Comparison of ENCODE assay signal across 8 cellular contexts in the genomic region with DNA sequence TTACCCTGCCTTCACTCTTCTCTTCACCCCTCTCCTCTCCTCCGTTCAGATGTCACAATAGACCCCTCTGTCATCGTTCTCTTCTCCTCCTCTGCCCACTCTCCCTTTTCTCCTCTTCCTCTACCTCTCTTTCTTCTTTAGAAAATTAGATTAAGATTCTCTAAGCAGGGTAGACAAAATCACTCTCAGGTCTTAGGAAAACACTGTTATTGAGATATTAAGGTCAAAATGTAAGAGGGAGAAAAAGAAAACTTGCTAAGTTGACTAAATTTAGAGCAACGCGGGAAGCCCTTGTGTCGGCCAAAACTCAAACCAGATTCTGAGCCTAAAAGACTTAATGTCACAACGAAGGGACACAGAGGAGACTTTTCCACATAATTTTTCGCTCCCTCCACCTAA. TPM values are rescaled to one million over a fixed set of nuclear protein-coding genes. Genes with fewer than 3 reads are reported as not detected.
DNase-seq lines count a peak whose midpoint lies in the region; ATAC-seq, FAIRE-seq and TF ChIP-seq lines count a peak whose summit lies in the region.

No MANE protein-coding gene starts in this region.

- H3K27me3 ChIP-seq in GM12878 (replicated peaks in 1 of 2; ENCODE audit: control insufficient read depth in 2 of 2, insufficient read depth in 2 of 2, low read length in 1 of 2): no peaks in the 10 kb centered on the region
- H3K27me3 ChIP-seq in right lobe of liver: no peaks in the 10 kb centered on the region

- no peaks in the 10 kb centered on the region for H3K36me3 ChIP-seq in GM12878 (ENCODE audit: control insufficient read depth in 2 of 2, insufficient read depth in 2 of 2, low read length in 1 of 2)
- no peaks in the 10 kb centered on the region for H3K36me3 ChIP-seq in right lobe of liver

- POLR2A ChIA-PET in GM12878 (lab: Charles Lee): no interaction called here

- peak overlapping the region; percentile 73 for H3K9ac ChIP-seq in GM12878 (ENCODE audit: control insufficient read depth, insufficient read depth, low read length)

- CTCF ChIA-PET in GM12878 (lab: Yijun Ruan, JAX): interaction anchor here (1.2 kb wide), 1 partner anchor 11 kb away, joined by 5 read pairs; no protein-coding TSS in a partner anchor

- no peaks in the 10 kb centered on the region for H3K9me3 ChIP-seq in GM12878 (replicated peaks; ENCODE audit: control insufficient read depth, insufficient read depth, low read length)
- no peaks in the 10 kb centered on the region for H3K9me3 ChIP-seq in right lobe of liver

- SMC1A ChIA-PET in GM12878 (lab: Charles Lee; ENCODE audit: uncharacterized antibody, unreplicated experiment): interaction anchor here (0.6 to 1.3 kb wide), 3 partner anchors 16 to 183 kb away, joined by 3 to 4 read pairs (median 3); no protein-coding TSS in a partner anchor

- H3K27ac Mint-ChIP-seq in type B pancreatic cell: peak overlapping the region; percentile 91

- in situ Hi-C loops in GM12878 (cut with MboI): no loop called here

- H3K4me3 ChIP-seq in GM12878 (peak overlapping the region; percentile 78), right lobe of liver (peak overlapping the region; percentile 22 to 32 (median 31))

- H3K4me2 ChIP-seq in GM12878 (ENCODE audit: control insufficient read depth, insufficient read depth): peak overlapping the region; percentile 100

- TF ChIP-seq RAD21 in GM12878 (IDR thresholded peaks at IDR 0.05; ENCODE audit: insufficient read depth, low read depth, low read length): no peak

- peaks cover 56% of the 10 kb centered on the region for H3K27me3 Mint-ChIP-seq in activated T-cell treated with anti-CD3 and anti-CD28 coated beads, Interleukin-2, amount 50 U/mL, for 4 hours (ENCODE audit: low read depth)
- peaks cover 54% of the 10 kb centered on the region for H3K27me3 Mint-ChIP-seq in type B pancreatic cell

- TF ChIP-seq EP300 in GM12878 (IDR thresholded peaks at IDR 0.05; ENCODE audit: borderline replicate concordance in 1 of 2, control insufficient read depth in 1 of 2, low read depth in 2 of 2, low read length in 2 of 2): no peak

- intact Hi-C loops in GM12878 (cut with micrococcal nuclease; ENCODE audit: unreplicated experiment): no loop called here
- intact Hi-C loops in right lobe of liver (cut with DNase I): no loop called here

- H3K4me1 Mint-ChIP-seq in activated T-cell treated with anti-CD3 and anti-CD28 coated beads, Interleukin-2, amount 50 U/mL, for 4 hours (ENCODE audit: low read depth): peaks cover 13% of the 10 kb centered on the region
- peaks cover 6% of the 10 kb centered on the region for H3K4me1 Mint-ChIP-seq in type B pancreatic cell (ENCODE audit: unreplicated experiment)

- RAD21 ChIA-PET in GM12878 (lab: Charles Lee; ENCODE audit: unreplicated experiment): interaction anchor here (0.9 to 1.4 kb wide), 3 partner anchors 11 to 317 kb away, joined by 3 to 4 read pairs (median 3); no protein-coding TSS in a partner anchor

- H3K36me3 Mint-ChIP-seq in activated T-cell treated with anti-CD3 and anti-CD28 coated beads, Interleukin-2, amount 50 U/mL, for 4 hours (ENCODE audit: insufficient read depth): peaks cover 3% of the 10 kb centered on the region
- H3K36me3 Mint-ChIP-seq in type B pancreatic cell: no peaks in the 10 kb centered on the region

- ATAC-seq in activated T-cell treated with anti-CD3 and anti-CD28 coated beads, Interleukin-2, amount 50 U/mL, for 4 hours: no peak
- ATAC-seq in GM12878 (peak; percentile 26; the same call in 2 of the 3 replicates), right lobe of liver (no peak), GM18907 (IDR thresholded peaks at IDR 0.05; ENCODE audit: unreplicated experiment) (no peak)

- peak overlapping the region; percentile 64 for H3K4me3 Mint-ChIP-seq in activated T-cell treated with anti-CD3 and anti-CD28 coated beads, Interleukin-2, amount 50 U/mL, for 4 hours
- peak overlapping the region; percentile 94 for H3K4me3 Mint-ChIP-seq in type B pancreatic cell

- H3K4me1 ChIP-seq in GM12878 (ENCODE audit: control insufficient read depth, insufficient read depth, low read length) (no peaks in the 10 kb centered on the region), right lobe of liver (no peaks in the 10 kb centered on the region)

- TF ChIP-seq CTCF in GM12878 (IDR thresholded peaks at IDR 0.05 in 2 of 3, conservative IDR thresholded peaks at IDR 0.05 in 1 of 3; ENCODE audit: control insufficient read depth in 2 of 3, extremely low read depth in 1 of 3, insufficient read depth in 1 of 3, low read depth in 3 of 3, low read length in 3 of 3) (no peak), right lobe of liver (IDR thresholded peaks at IDR 0.05) (no peak), type B pancreatic cell (conservative IDR thresholded peaks at IDR 0.05) (no peak)

- no peak for TF ChIP-seq POLR2A in GM12878 (IDR thresholded peaks at IDR 0.05; ENCODE audit: low read depth, low read length)
- TF ChIP-seq POLR2A in right lobe of liver (IDR thresholded peaks at IDR 0.05): no peak

- no peaks in the 10 kb centered on the region for H3K79me2 ChIP-seq in GM12878 (ENCODE audit: control insufficient read depth, insufficient read depth, low read length)

- peak overlapping the region; percentile 92 for H2AFZ ChIP-seq in GM12878 (ENCODE audit: control insufficient read depth, low read depth, low read length)

- H4K20me1 ChIP-seq in GM12878 (ENCODE audit: control insufficient read depth, insufficient read depth): no peaks in the 10 kb centered on the region

- WGBS in GM12878 (ENCODE audit: insufficient coverage, insufficient replicate concordance, low lambda C conversion rate, missing lambda C conversion rate): 21% methylated on average over 7 of the region's 7 CpGs
- WGBS in right lobe of liver (ENCODE audit: insufficient coverage, low coverage, low lambda C conversion rate, missing lambda C conversion rate): 3% methylated on average over 6 of the region's 7 CpGs

- DNase-seq in activated T-cell treated with anti-CD3 and anti-CD28 coated beads, Interleukin-2, amount 50 U/mL, for 4 hours: no peak
- DNase-seq in activated T-cell treated with anti-CD3 and anti-CD28 coated beads for 4 hours (no peak), GM12878 (ENCODE audit: low read depth, low spot score) (no peak), right lobe of liver (no peak), type B pancreatic cell (ENCODE audit: extremely low spot score, unreplicated experiment) (no peak), SHP77 treated with DMSO at 0.1 percent for 48 hours (lab: John Stamatoyannopoulos, UW) (no peak)
- DNase-seq in stimulated activated CD4-positive, alpha-beta T cell treated with anti-CD3 and anti-CD28 coated beads, Interleukin-12 subunit alpha, Interleukin-12 subunit beta, amount 100 ng/mL, for 4 hours: no peak

- BruUV-seq in GM12878 (replicated peaks; lab: Mats Ljungman, UMichigan): no TSS peak

- no peaks in the 10 kb centered on the region for H3K9me3 Mint-ChIP-seq in activated T-cell treated with anti-CD3 and anti-CD28 coated beads, Interleukin-2, amount 50 U/mL, for 4 hours
- H3K9me3 Mint-ChIP-seq in type B pancreatic cell: no peaks in the 10 kb centered on the region

- no peak overlapping the region for H3K27ac ChIP-seq in GM12878 (ENCODE audit: control insufficient read depth, insufficient read depth)
- H3K27ac ChIP-seq in right lobe of liver: no peak overlapping the region

- no peak for FAIRE-seq in GM12878 (lab: Jason Lieb, UNC)

TF ChIP-seq in GM12878, 131 proteins besides CTCF, POLR2A, EP300 and RAD21 (continues in another document):
- TF ChIP-seq SUZ12 (IDR thresholded peaks at IDR 0.05; ENCODE audit: unreplicated experiment) (no peak), MXI1 (IDR thresholded peaks at IDR 0.05; ENCODE audit: low read depth, low read length) (no peak), CHD1 (IDR thresholded peaks at IDR 0.05; ENCODE audit: low read depth, low read length) (no peak), RUNX3 (IDR thresholded peaks at IDR 0.05; ENCODE audit: low read length) (no peak)

RNA-seq across cellular contexts. Expression of gene ZNF184, which starts 22.1 kb away (rescaled TPM):
- 1 to 10 TPM; 4.5 to 5.2 (median 4.9) TPM for total RNA-seq in activated T-cell treated with anti-CD3 and anti-CD28 coated beads, Interleukin-2, amount 50 U/mL, for 4 hours
- 25.8 and 27.4 TPM in 2 replicates for total RNA-seq in GM12878 (2013; cell fraction: nucleolus; rRNA removed)
- 7.4 and 10.7 TPM in 2 replicates for total RNA-seq in GM12878 (2014; rRNA removed)
- total RNA-seq in GM12878 (2014; rRNA removed; fragmentation: Illumina TruSeq; extraction: Trizol): 14.5 and 15.1 TPM in 2 replicates
- total RNA-seq in GM12878 (2021): 7.6 and 7.7 TPM in 2 replicates
- polyA plus RNA-seq in GM12878 (2011; ENCODE audit: low read depth): 3.3 TPM
- polyA plus RNA-seq in GM12878 (2011; rRNA removed): 12.0 and 20.5 TPM in 2 replicates
- 4.2 and 4.4 TPM in 2 replicates for polyA plus RNA-seq in GM12878 (2011; cell fraction: cytosol; rRNA removed)
- polyA plus RNA-seq in GM12878 (2011; cell fraction: nucleus; rRNA removed): 7.7 and 8.0 TPM in 2 replicates
- 3.7 and 6.5 TPM in 2 replicates for polyA plus RNA-seq in GM12878 (2012)
- 10.3 and 13.0 TPM in 2 replicates for polyA plus RNA-seq in GM12878 (2014; fragmentation: Illumina TruSeq; extraction: Trizol)
- 1 to 10 TPM; 4.5 to 5.4 TPM for polyA plus RNA-seq in GM12878 (2014; fragmentation: Nextera tagmentation; extraction: Ambion mirVana)
- polyA plus RNA-seq in GM12878 (2014; rRNA removed): 2.8 and 4.1 TPM in 2 replicates
- 10 to 100 TPM in 1 of 2 experiments, 1 to 10 TPM in 1; 8.9 to 10.6 TPM for polyA plus RNA-seq in GM12878 (2016; fragmentation: Nextera tagmentation; extraction: Ambion mirVana)
- polyA minus RNA-seq in GM12878 (2011; rRNA and poly(A)+ RNA removed): 10.5 and 12.9 TPM in 2 replicates
- polyA minus RNA-seq in GM12878 (2011; cell fraction: cytosol; rRNA and poly(A)+ RNA removed): 4.8 and 6.7 TPM in 2 replicates
- 5.1 and 8.3 TPM in 2 replicates for polyA minus RNA-seq in GM12878 (2011; cell fraction: nucleus; rRNA and poly(A)+ RNA removed)
- total RNA-seq in right lobe of liver: 1 to 10 TPM; 1.1 to 1.8 (median 1.7) TPM
- total RNA-seq in type B pancreatic cell (ENCODE audit: low replicate concordance): 9.9 and 14.5 TPM in 2 replicates
